In genomic region chr2:240781471-240782220, GRCh38 we compare ENCODE assay signal across 11 cellular contexts. TPM values are rescaled to one million over a fixed set of nuclear protein-coding genes. Genes with fewer than 3 reads are reported as not detected.
"Had no signal": no experiment of that assay in that cellular context is flagged by ENCODE, and none has a peak within 500 bp of the region (broad histone marks: within the 10 kb centered on the region; RNA-seq: fewer than 3 reads in every experiment).

No MANE protein-coding gene starts in this region.

- H3K4me1 ChIP-seq: colonic mucosa, esophagus muscularis mucosa had no signal

- DNase-seq: activated CD4-positive, alpha-beta memory T cell treated with anti-CD3 and anti-CD28 coated beads, Interleukin-2, amount 10 ng/mL, durations not matched to agents 7 days and 5 days; activated CD4-positive, alpha-beta T cell treated with anti-CD3 and anti-CD28 coated beads for 36 hours; activated naive CD4-positive, alpha-beta T cell treated with anti-CD3 and anti-CD28 coated beads, Interleukin-2, amount 10 ng/mL, durations not matched to agents 7 days and 5 days; activated T-cell treated with anti-CD3 and anti-CD28 coated beads, Interleukin-2, amount 50 U/mL, for 24 hours; colonic mucosa; stimulated activated CD4-positive, alpha-beta T cell treated with anti-CD3 and anti-CD28 coated beads, Interleukin-4, amount 100 ng/mL, for 24 hours; stimulated activated naive CD4-positive, alpha-beta T cell treated with Interleukin-2 at 50 U/mL for 16 hours; T-helper 17 cell had no signal

- H3K27ac Mint-ChIP-seq: activated CD4-positive, alpha-beta memory T cell treated with anti-CD3 and anti-CD28 coated beads, Interleukin-2, amount 10 ng/mL, durations not matched to agents 7 days and 5 days; activated CD4-positive, alpha-beta T cell treated with anti-CD3 and anti-CD28 coated beads for 36 hours; activated naive CD4-positive, alpha-beta T cell treated with anti-CD3 and anti-CD28 coated beads, Interleukin-2, amount 10 ng/mL, durations not matched to agents 7 days and 5 days; activated T-cell treated with anti-CD3 and anti-CD28 coated beads, Interleukin-2, amount 50 U/mL, for 24 hours; T-helper 17 cell had no signal

- H3K4me3 Mint-ChIP-seq: activated CD4-positive, alpha-beta memory T cell treated with anti-CD3 and anti-CD28 coated beads, Interleukin-2, amount 10 ng/mL, durations not matched to agents 7 days and 5 days; activated CD4-positive, alpha-beta T cell treated with anti-CD3 and anti-CD28 coated beads for 36 hours; activated naive CD4-positive, alpha-beta T cell treated with anti-CD3 and anti-CD28 coated beads, Interleukin-2, amount 10 ng/mL, durations not matched to agents 7 days and 5 days; activated T-cell treated with anti-CD3 and anti-CD28 coated beads, Interleukin-2, amount 50 U/mL, for 24 hours; T-helper 17 cell had no signal

- H3K4me1 Mint-ChIP-seq: activated CD4-positive, alpha-beta memory T cell treated with anti-CD3 and anti-CD28 coated beads, Interleukin-2, amount 10 ng/mL, durations not matched to agents 7 days and 5 days; activated CD4-positive, alpha-beta T cell treated with anti-CD3 and anti-CD28 coated beads for 36 hours; activated naive CD4-positive, alpha-beta T cell treated with anti-CD3 and anti-CD28 coated beads, Interleukin-2, amount 10 ng/mL, durations not matched to agents 7 days and 5 days; T-helper 17 cell had no signal

- H3K27me3 Mint-ChIP-seq: activated CD4-positive, alpha-beta memory T cell treated with anti-CD3 and anti-CD28 coated beads, Interleukin-2, amount 10 ng/mL, durations not matched to agents 7 days and 5 days; activated CD4-positive, alpha-beta T cell treated with anti-CD3 and anti-CD28 coated beads for 36 hours; activated naive CD4-positive, alpha-beta T cell treated with anti-CD3 and anti-CD28 coated beads, Interleukin-2, amount 10 ng/mL, durations not matched to agents 7 days and 5 days; activated T-cell treated with anti-CD3 and anti-CD28 coated beads, Interleukin-2, amount 50 U/mL, for 24 hours; T-helper 17 cell had no signal

- H3K9me3 Mint-ChIP-seq: activated CD4-positive, alpha-beta memory T cell treated with anti-CD3 and anti-CD28 coated beads, Interleukin-2, amount 10 ng/mL, durations not matched to agents 7 days and 5 days; activated naive CD4-positive, alpha-beta T cell treated with anti-CD3 and anti-CD28 coated beads, Interleukin-2, amount 10 ng/mL, durations not matched to agents 7 days and 5 days; activated T-cell treated with anti-CD3 and anti-CD28 coated beads, Interleukin-2, amount 50 U/mL, for 24 hours had no signal

- H3K27me3 ChIP-seq: cardiac muscle cell, colonic mucosa had no signal

- H3K9me3 ChIP-seq: colonic mucosa, esophagus muscularis mucosa had no signal

- H3K27ac ChIP-seq: cardiac muscle cell, colonic mucosa, esophagus muscularis mucosa had no signal

- H3K4me3 ChIP-seq: cardiac muscle cell, colonic mucosa, esophagus muscularis mucosa had no signal

- H3K36me3 ChIP-seq: cardiac muscle cell, colonic mucosa, esophagus muscularis mucosa had no signal

- ATAC-seq: activated CD4-positive, alpha-beta T cell treated with anti-CD3 and anti-CD28 coated beads for 36 hours; T-helper 17 cell had no signal

RNA-seq across cellular contexts. Expression of gene KIF1A, which starts 38.4 kb away (rescaled TPM):
- total RNA-seq: mesenteric fat pad had no signal
